Comparison of ENCODE assay signal across 8 cellular contexts in genomic region chr3:179929091-179929529, GRCh38.
DNase-seq lines count a peak whose midpoint lies in the region; ATAC-seq, FAIRE-seq and TF ChIP-seq lines count a peak whose summit lies in the region.

No MANE protein-coding gene starts in this region.

- TF ChIP-seq CTCF in AG09309 (IDR thresholded peaks at IDR 0.05; ENCODE audit: control insufficient read depth, insufficient read depth, low read depth, low read length, missing control alignments) = peak; percentile 81
- TF ChIP-seq CTCF in fibroblast of pulmonary artery (IDR thresholded peaks at IDR 0.05; ENCODE audit: low read length, missing control alignments) = peak; percentile 88
- TF ChIP-seq CTCF in pancreas (IDR thresholded peaks at IDR 0.05) = peak; percentile 17 to 79 (median 71)

- H3K36me3 ChIP-seq in pancreas = no peaks in the 10 kb centered on the region

- no peak overlapping the region for H3K27ac ChIP-seq in pancreas

- ATAC-seq in HG03520 (IDR thresholded peaks at IDR 0.05; ENCODE audit: unreplicated experiment) = peak; percentile 55
- ATAC-seq in pancreas = peak; percentile 71 to 90 (median 84)
- ATAC-seq in GM21737 (IDR thresholded peaks at IDR 0.05; ENCODE audit: unreplicated experiment) = no peak

- H3K4me3 ChIP-seq in AG09309 (ENCODE audit: control insufficient read depth, low read depth, low read length) (no peak overlapping the region), fibroblast of pulmonary artery (replicated peaks; ENCODE audit: low read depth, low read length) (no peak overlapping the region), pancreas (no peak overlapping the region)

- intact Hi-C loops in pancreas (cut with DNase I) = loop anchor here in 1 of 3 donors (10.0 kb wide), 1 partner anchor 666 kb away; no protein-coding TSS in a partner anchor

- DNase-seq in AG09309 (ENCODE audit: low read depth) (peak; percentile 37), GM18507 (ENCODE audit: extremely low spot score, insufficient read length, low read depth) (no peak), NCI-H748 treated with DMSO at 0.1 percent for 48 hours (lab: John Stamatoyannopoulos, UW) (peak; percentile 44), fibroblast of pulmonary artery (ENCODE audit: low read depth) (peak; percentile 74), pancreas (peak in 5 of 6 donors; percentile 32 to 65 (median 45))
- DNase-seq in activated CD8-positive, alpha-beta memory T cell treated with anti-CD3 and anti-CD28 coated beads, Interleukin-2, amount 50 U/mL, for 48 hours = peak; percentile 58

- H3K4me1 ChIP-seq in pancreas = no peaks in the 10 kb centered on the region

- FAIRE-seq in GM18507 (lab: Jason Lieb, UNC) (peak; percentile 85), pancreas (lab: Jason Lieb, UNC) (peak; percentile 75)

- H3K27me3 ChIP-seq in pancreas = no peaks in the 10 kb centered on the region

- WGBS in pancreas, 2 donors = 13 to 18% methylated on average over 1 of the region's 1 CpG

- H3K9me3 ChIP-seq in pancreas = no peaks in the 10 kb centered on the region
